In the genomic region with DNA sequence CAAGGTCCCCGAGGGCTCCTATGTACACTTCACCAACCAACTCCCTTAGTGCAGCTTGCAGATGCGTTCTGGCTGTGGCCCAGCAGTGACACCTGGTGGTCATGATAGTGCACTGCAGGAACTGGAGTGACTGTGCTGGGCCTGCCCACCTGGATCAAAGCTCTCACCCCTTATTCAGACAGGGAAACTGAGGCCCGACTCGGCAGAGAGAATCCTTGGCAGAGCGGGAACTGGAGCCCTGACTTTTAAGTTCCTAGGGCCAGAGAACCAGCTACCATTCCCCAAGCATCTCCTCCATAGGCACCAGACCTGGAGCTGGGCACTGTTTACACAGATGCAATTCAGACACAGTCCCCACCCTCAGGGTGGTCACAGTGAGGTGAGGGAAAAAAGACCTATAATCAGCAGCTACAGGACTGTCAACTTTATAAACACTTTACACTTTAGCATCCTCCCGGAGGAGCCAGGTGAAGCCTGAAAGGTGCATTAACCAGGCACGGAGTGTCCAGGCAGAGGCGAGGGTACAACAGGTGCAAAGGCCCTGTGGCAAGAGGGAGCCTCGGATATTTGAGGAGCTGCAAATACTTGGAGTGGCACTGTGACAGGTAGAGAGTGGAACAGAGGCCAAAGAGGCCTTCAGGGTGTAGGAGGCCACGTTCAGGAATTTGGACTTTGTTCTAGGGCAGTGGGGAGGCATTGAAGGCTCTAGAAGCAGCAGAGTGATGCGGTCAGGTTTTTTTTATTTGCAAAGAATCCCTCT, we compare ENCODE assay signal across 8 cellular contexts. TPM values are rescaled to one million over a fixed set of nuclear protein-coding genes. Genes with fewer than 3 reads are reported as not detected.
DNase-seq lines count a peak whose midpoint lies in the region; ATAC-seq and TF ChIP-seq lines count a peak whose summit lies in the region.

No MANE protein-coding gene starts in this region.

- H3K4me3 Mint-ChIP-seq in activated T-cell treated with anti-CD3 and anti-CD28 coated beads, Interleukin-2, amount 50 U/mL, for 72 hours, result no peak overlapping the region

- H3K27me3 Mint-ChIP-seq in activated T-cell treated with anti-CD3 and anti-CD28 coated beads, Interleukin-2, amount 50 U/mL, for 72 hours (ENCODE audit: low read depth), result peaks cover 9% of the 10 kb centered on the region

- H3K36me3 Mint-ChIP-seq in activated T-cell treated with anti-CD3 and anti-CD28 coated beads, Interleukin-2, amount 50 U/mL, for 72 hours (ENCODE audit: insufficient read depth in 2 of 2), result peaks cover 0 to 9% of the 10 kb centered on the region in 2 donors

- no peaks in the 10 kb centered on the region for H3K79me2 ChIP-seq in DOHH2 (ENCODE audit: control insufficient read depth, low read length)

- H4K20me1 ChIP-seq in DOHH2 (ENCODE audit: control insufficient read depth, insufficient read depth, low read depth, low read length), result no peaks in the 10 kb centered on the region

- H3K9me2 ChIP-seq in DOHH2 (replicated peaks; ENCODE audit: control insufficient read depth, low read length), result no peaks in the 10 kb centered on the region

- no peak overlapping the region for H3K4me2 ChIP-seq in DOHH2 (ENCODE audit: low read length)

- peak; percentile 81 to 85 for ATAC-seq in activated T-cell treated with anti-CD3 and anti-CD28 coated beads, Interleukin-2, amount 50 U/mL, for 72 hours (replicated peaks in 1 of 2)

- H3K36me3 ChIP-seq in DOHH2 (ENCODE audit: control insufficient read depth, low read length), result no peaks in the 10 kb centered on the region
- H3K36me3 ChIP-seq in thyroid gland, result no peaks in the 10 kb centered on the region

- H3K27me3 ChIP-seq in DOHH2 (ENCODE audit: control insufficient read depth, low read length) (peaks cover 6% of the 10 kb centered on the region; the same call in 1 of the 2 replicates), thyroid gland (no peaks in the 10 kb centered on the region)

- no peaks in the 10 kb centered on the region for H3F3A ChIP-seq in DOHH2 (ENCODE audit: control insufficient read depth, insufficient read depth)

- WGBS in thyroid gland, 2 donors, result 54 to 56% methylated on average over 10 to 11 of the region's 11 CpGs

- TF ChIP-seq POLR2A in thyroid gland (IDR thresholded peaks at IDR 0.05), result no peak

- H3K4me1 ChIP-seq in DOHH2 (ENCODE audit: control insufficient read depth, low read length) (no peaks in the 10 kb centered on the region), thyroid gland (no peaks in the 10 kb centered on the region)

- intact Hi-C loops in thyroid gland (cut with DNase I), result loop anchor here (10.0 kb wide), 2 partner anchors 191 to 391 kb away; no protein-coding TSS in a partner anchor

- peak; percentile 58 for DNase-seq in HK-2 (ENCODE audit: unreplicated experiment)
- DNase-seq in activated T-cell treated with anti-CD3 and anti-CD28 coated beads, Interleukin-2, amount 50 U/mL, for 72 hours, result peak; percentile 64 to 72
- peak; percentile 67 for DNase-seq in fibroblast of peridontal ligament (ENCODE audit: extremely low read depth)
- DNase-seq in occipital lobe (lab: John Stamatoyannopoulos, UW), result peak; percentile 33
- peak; percentile 76 to 79 for DNase-seq in thyroid gland
- no peak for DNase-seq in putamen (ENCODE audit: low spot score)

- H3K9me3 Mint-ChIP-seq in activated T-cell treated with anti-CD3 and anti-CD28 coated beads, Interleukin-2, amount 50 U/mL, for 72 hours, result peaks cover 0 to 3% of the 10 kb centered on the region in 2 donors

- H3K9me3 ChIP-seq in DOHH2 (ENCODE audit: control insufficient read depth, insufficient read depth, low read length) (no peaks in the 10 kb centered on the region), thyroid gland (no peaks in the 10 kb centered on the region)

- H3K27ac Mint-ChIP-seq in activated T-cell treated with anti-CD3 and anti-CD28 coated beads, Interleukin-2, amount 50 U/mL, for 72 hours, result no peak overlapping the region

- H3K4me3 ChIP-seq in DOHH2 (ENCODE audit: low read length) (no peak overlapping the region), thyroid gland (replicated peaks in 1 of 3) (no peak overlapping the region)

- TF ChIP-seq CTCF in DOHH2 (IDR thresholded peaks at IDR 0.05; ENCODE audit: low read depth, low read length, poor library complexity, severe bottlenecking) (peak; percentile 97), thyroid gland (IDR thresholded peaks at IDR 0.05) (peak; percentile 91 to 100 (median 94))

- H3K27ac ChIP-seq in DOHH2 (ENCODE audit: low read depth, low read length), result no peak overlapping the region
- no peak overlapping the region for H3K27ac ChIP-seq in thyroid gland

- no peaks in the 10 kb centered on the region for H3K4me1 Mint-ChIP-seq in activated T-cell treated with anti-CD3 and anti-CD28 coated beads, Interleukin-2, amount 50 U/mL, for 72 hours (ENCODE audit: low read depth)

TF ChIP-seq in PFSK-1, 5 proteins besides CTCF, POLR2A, EP300 and RAD21:
- TF ChIP-seq, protein P1, sequence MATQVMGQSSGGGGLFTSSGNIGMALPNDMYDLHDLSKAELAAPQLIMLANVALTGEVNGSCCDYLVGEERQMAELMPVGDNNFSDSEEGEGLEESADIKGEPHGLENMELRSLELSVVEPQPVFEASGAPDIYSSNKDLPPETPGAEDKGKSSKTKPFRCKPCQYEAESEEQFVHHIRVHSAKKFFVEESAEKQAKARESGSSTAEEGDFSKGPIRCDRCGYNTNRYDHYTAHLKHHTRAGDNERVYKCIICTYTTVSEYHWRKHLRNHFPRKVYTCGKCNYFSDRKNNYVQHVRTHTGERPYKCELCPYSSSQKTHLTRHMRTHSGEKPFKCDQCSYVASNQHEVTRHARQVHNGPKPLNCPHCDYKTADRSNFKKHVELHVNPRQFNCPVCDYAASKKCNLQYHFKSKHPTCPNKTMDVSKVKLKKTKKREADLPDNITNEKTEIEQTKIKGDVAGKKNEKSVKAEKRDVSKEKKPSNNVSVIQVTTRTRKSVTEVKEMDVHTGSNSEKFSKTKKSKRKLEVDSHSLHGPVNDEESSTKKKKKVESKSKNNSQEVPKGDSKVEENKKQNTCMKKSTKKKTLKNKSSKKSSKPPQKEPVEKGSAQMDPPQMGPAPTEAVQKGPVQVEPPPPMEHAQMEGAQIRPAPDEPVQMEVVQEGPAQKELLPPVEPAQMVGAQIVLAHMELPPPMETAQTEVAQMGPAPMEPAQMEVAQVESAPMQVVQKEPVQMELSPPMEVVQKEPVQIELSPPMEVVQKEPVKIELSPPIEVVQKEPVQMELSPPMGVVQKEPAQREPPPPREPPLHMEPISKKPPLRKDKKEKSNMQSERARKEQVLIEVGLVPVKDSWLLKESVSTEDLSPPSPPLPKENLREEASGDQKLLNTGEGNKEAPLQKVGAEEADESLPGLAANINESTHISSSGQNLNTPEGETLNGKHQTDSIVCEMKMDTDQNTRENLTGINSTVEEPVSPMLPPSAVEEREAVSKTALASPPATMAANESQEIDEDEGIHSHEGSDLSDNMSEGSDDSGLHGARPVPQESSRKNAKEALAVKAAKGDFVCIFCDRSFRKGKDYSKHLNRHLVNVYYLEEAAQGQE (IDR thresholded peaks at IDR 0.05; ENCODE audit: insufficient read depth in 1 of 2, low read depth in 2 of 2, low read length in 2 of 2), result no peak
- TF ChIP-seq SIN3A (IDR thresholded peaks at IDR 0.05; ENCODE audit: borderline replicate concordance, insufficient read depth, low read length) (no peak), POLR2AphosphoS5 (IDR thresholded peaks at IDR 0.05; ENCODE audit: low read depth, low read length) (no peak), TAF1 (IDR thresholded peaks at IDR 0.05; ENCODE audit: borderline replicate concordance, insufficient read depth, low read length) (no peak), FOXP2 (optimal IDR thresholded peaks at IDR 0.05; ENCODE audit: borderline replicate concordance, extremely low read depth, extremely low read length, insufficient read depth) (peak; percentile 41)

RNA-seq across cellular contexts. Expression of a gene that starts 22.0 kb away (rescaled TPM):
- 37.0 TPM for polyA plus RNA-seq in PFSK-1 (2012; ENCODE audit: insufficient read length, low read depth)
- total RNA-seq in activated T-cell treated with anti-CD3 and anti-CD28 coated beads, Interleukin-2, amount 50 U/mL, for 72 hours, result 10 to 100 TPM; 22.4 to 29.4 TPM
- total RNA-seq in occipital lobe (14.3 TPM), thyroid gland (10 to 100 TPM; 27.8 to 54.9 (median 48.9) TPM)

RNA-seq across cellular contexts. Expression of a gene that starts 22.3 kb away (rescaled TPM):
- polyA plus RNA-seq in PFSK-1 (2012; ENCODE audit: insufficient read length, low read depth), result 238 TPM
- 100 to 1,000 TPM; 279 to 285 TPM for total RNA-seq in activated T-cell treated with anti-CD3 and anti-CD28 coated beads, Interleukin-2, amount 50 U/mL, for 72 hours
- total RNA-seq in occipital lobe (186 TPM), thyroid gland (100 to 1,000 TPM; 205 to 290 (median 258) TPM)

RNA-seq across cellular contexts. Expression of a gene that starts 40.1 kb away (rescaled TPM):
- not detected for polyA plus RNA-seq in PFSK-1 (2012; ENCODE audit: insufficient read length, low read depth)
- total RNA-seq in activated T-cell treated with anti-CD3 and anti-CD28 coated beads, Interleukin-2, amount 50 U/mL, for 72 hours, result under 1 TPM in 1 of 2 donors, not detected in 1; 0.14 TPM
- 31.8 TPM for total RNA-seq in occipital lobe
- 10 to 100 TPM; 14.0 to 55.9 (median 19.0) TPM for total RNA-seq in thyroid gland

Comparison
In these comparisons a context has a peak if more than half of its experiments do, and no peak if none do; other contexts are left out.
1. RNA of a gene that starts 40.1 kb away (total RNA-seq): 31.8 TPM in occipital lobe (single experiment) and 14.0 to 55.9 TPM in thyroid gland; 0.14 TPM in activated T-cell treated with anti-CD3 and anti-CD28 coated beads, Interleukin-2, amount 50 U/mL, for 72 hours; every median in the first group is over 10 times any median in the second.